In genomic region chr16:54697677-54698076, GRCh38 we compare ENCODE assay signal across 3 cellular contexts.
"Had no signal": no experiment of that assay in that cellular context is flagged by ENCODE, and none has a peak within 500 bp of the region (broad histone marks: within the 10 kb centered on the region; RNA-seq: fewer than 3 reads in every experiment).

No MANE protein-coding gene starts in this region.

- H3K4me3 ChIP-seq: GM12878 had no signal

- ATAC-seq: GM12878 had no signal

- DNase-seq: GDM1, GF-D8 had no signal
